Comparison of ENCODE assay signal across 8 cellular contexts in the genomic region with DNA sequence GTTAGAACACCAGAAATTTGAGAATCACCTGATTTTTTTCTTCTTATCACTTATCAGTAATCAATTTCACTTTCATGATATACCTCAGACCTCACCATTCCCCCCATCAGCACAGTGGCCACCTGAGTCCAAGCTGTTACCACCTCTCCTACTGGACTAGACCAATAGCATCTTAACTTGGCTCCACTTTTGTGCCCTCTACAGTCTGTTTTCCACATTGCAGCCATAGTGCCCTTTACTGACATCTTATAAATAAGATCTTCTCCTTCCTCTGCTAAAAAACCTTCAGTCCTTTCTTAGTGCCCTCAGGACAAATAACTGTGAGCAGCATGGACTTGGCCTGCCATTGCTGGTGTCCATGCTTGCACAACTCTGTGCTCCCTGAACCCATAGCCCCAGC.
A peak's percentile ranks its signal among the peaks of the same experiment; 100 is the strongest.
DNase-seq lines count a peak whose midpoint lies in the region; ATAC-seq and TF ChIP-seq lines count a peak whose summit lies in the region.

No MANE protein-coding gene starts in this region.

- no peaks in the 10 kb centered on the region for H3K4me1 Mint-ChIP-seq in CD4-positive, alpha-beta T cell (ENCODE audit: low read depth)

- DNase-seq in AG04450 (ENCODE audit: low read depth, low spot score) (no peak), HAP-1 (ENCODE audit: low spot score in 2 of 2) (peak; percentile 12 to 58), amniotic epithelial cell (ENCODE audit: low read depth) (peak; percentile 53), right lobe of liver (peak in 1 of 3 donors; percentile 18)
- no peak for DNase-seq in CD4-positive, alpha-beta T cell
- DNase-seq in central memory CD4-positive, alpha-beta T cell = no peak

- POLR2A ChIA-PET in AG04450 (lab: Yijun Ruan, JAX) = no interaction called here
- POLR2A ChIA-PET in CD4-positive, alpha-beta T cell (lab: Charles Lee) = no interaction called here

- H3K27me3 Mint-ChIP-seq in CD4-positive, alpha-beta T cell = no peaks in the 10 kb centered on the region

- in situ Hi-C loops in HAP-1 (cut with MboI; ENCODE audit: low sequenced_read_pairs) = loop anchor here (10.0 to 25.0 kb wide), 2 partner anchors 142 to 329 kb away; no protein-coding TSS in a partner anchor

- H3K27ac ChIP-seq in AG04450 (ENCODE audit: low read depth, low read length) = no peak overlapping the region
- no peak overlapping the region for H3K27ac ChIP-seq in right lobe of liver
- H3K27ac ChIP-seq in CD4-positive, alpha-beta T cell (ENCODE audit: low read depth, low read length) = no peak overlapping the region

- H3K4me3 ChIP-seq in AG04450 (ENCODE audit: low read depth, low read length) (no peak overlapping the region), HAP-1 (no peak overlapping the region), right lobe of liver (no peak overlapping the region)

- no peaks in the 10 kb centered on the region for H3K36me3 Mint-ChIP-seq in CD4-positive, alpha-beta T cell (ENCODE audit: low read depth)

- no peaks in the 10 kb centered on the region for H3K9me3 ChIP-seq in AG04450 (ENCODE audit: control insufficient read depth, insufficient read depth, low read length)
- no peaks in the 10 kb centered on the region for H3K9me3 ChIP-seq in HAP-1
- H3K9me3 ChIP-seq in right lobe of liver = no peaks in the 10 kb centered on the region
- no peaks in the 10 kb centered on the region for H3K9me3 ChIP-seq in CD4-positive, alpha-beta T cell (ENCODE audit: control insufficient read depth, low read length)

- no peaks in the 10 kb centered on the region for H3K9me3 Mint-ChIP-seq in CD4-positive, alpha-beta T cell

- TF ChIP-seq CTCF in AG04450 (IDR thresholded peaks at IDR 0.05; ENCODE audit: low read depth, low read length) (peak; percentile 45), GM12872 (IDR thresholded peaks at IDR 0.05; ENCODE audit: insufficient read depth, low read depth, low read length) (peak; percentile 69), LNCAP (IDR thresholded peaks at IDR 0.05) (peak; percentile 61), right lobe of liver (IDR thresholded peaks at IDR 0.05) (peak; percentile 30 to 56 (median 47))
- TF ChIP-seq CTCF in CD4-positive, alpha-beta T cell (IDR thresholded peaks at IDR 0.05) = no peak

- ATAC-seq in right lobe of liver = peak; percentile 71 to 81 (median 74)
- no peak for ATAC-seq in CD4-positive, alpha-beta T cell (ENCODE audit: poor library complexity)

- no peak overlapping the region for H3K27ac Mint-ChIP-seq in CD4-positive, alpha-beta T cell

- intact Hi-C loops in right lobe of liver (cut with DNase I) = loop anchor here in 1 of 2 donors (10.0 kb wide), 1 partner anchor 142 kb away; no protein-coding TSS in a partner anchor
- intact Hi-C loops in CD4-positive, alpha-beta T cell (cut with DNase I, micrococcal nuclease) = loop anchor here in 1 of 2 experiments (2.0 kb wide), 1 partner anchor 320 kb away; no protein-coding TSS in a partner anchor

- H3K27me3 ChIP-seq in AG04450 (ENCODE audit: control insufficient read depth, insufficient read depth, low read length) (no peaks in the 10 kb centered on the region), HAP-1 (ENCODE audit: low read depth) (peaks cover 6% of the 10 kb centered on the region; the same call in 1 of the 2 replicates), right lobe of liver (peaks cover 0 to 6% of the 10 kb centered on the region in 2 donors)
- no peaks in the 10 kb centered on the region for H3K27me3 ChIP-seq in CD4-positive, alpha-beta T cell (ENCODE audit: control insufficient read depth, insufficient read depth, low read length)

- H3K4me3 Mint-ChIP-seq in CD4-positive, alpha-beta T cell = no peak overlapping the region

- no peak for TF ChIP-seq POLR2A in right lobe of liver (IDR thresholded peaks at IDR 0.05)

- CTCF ChIA-PET in AG04450 (lab: Charles Lee) = no interaction called here
- CTCF ChIA-PET in CD4-positive, alpha-beta T cell (lab: Charles Lee) = interaction anchor here (1.0 kb wide), 1 partner anchor 321 kb away, joined by 3 read pairs; no protein-coding TSS in a partner anchor

- H3K4me1 ChIP-seq in HAP-1 (no peaks in the 10 kb centered on the region), right lobe of liver (no peaks in the 10 kb centered on the region)

- H3K36me3 ChIP-seq in HAP-1 (replicated peaks) (no peaks in the 10 kb centered on the region), right lobe of liver (no peaks in the 10 kb centered on the region)

Comparison
In these comparisons a context has a peak if more than half of its experiments do, and no peak if none do; other contexts are left out.
1. DNase-seq: peak in HAP-1 (2 of 2) and amniotic epithelial cell (single experiment); none in AG04450 (single experiment), CD4-positive, alpha-beta T cell (0 of 10) and central memory CD4-positive, alpha-beta T cell (single experiment).